ENCODE assay signal across 8 cellular contexts in genomic region chr7:102434039-102434481, GRCh38. TPM values are rescaled to one million over a fixed set of nuclear protein-coding genes. Genes with fewer than 3 reads are reported as not detected.
DNase-seq lines count a peak whose midpoint lies in the region; ATAC-seq and TF ChIP-seq lines count a peak whose summit lies in the region.

No MANE protein-coding gene starts in this region.

- in situ Hi-C loops in brain microvascular endothelial cell (cut with HindIII; ENCODE audit: low pct_ligation_motif_present, low sequenced_read_pairs) = no loop called here

- peak overlapping the region; percentile 76 for H3K4me2 ChIP-seq in DND-41 (ENCODE audit: insufficient read depth, low read length)
- H3K4me2 ChIP-seq in Karpas-422 (ENCODE audit: low read depth, low read length, poor library complexity, severe bottlenecking) = peak overlapping the region; percentile 87

- H3K4me1 ChIP-seq in DND-41 (ENCODE audit: insufficient read depth, low read length) (peaks cover 20% of the 10 kb centered on the region), Karpas-422 (ENCODE audit: low read length) (peaks cover 27% of the 10 kb centered on the region), lung (ENCODE audit: control insufficient read depth in 2 of 2, insufficient read depth in 2 of 2, low read length in 2 of 2) (peaks cover 0 to 14% of the 10 kb centered on the region in 2 donors), urinary bladder (ENCODE audit: insufficient read depth) (no peaks in the 10 kb centered on the region), foreskin keratinocyte (no peaks in the 10 kb centered on the region)

- H3K9me3 ChIP-seq in DND-41 (ENCODE audit: insufficient read depth, low read length, severe bottlenecking) (no peaks in the 10 kb centered on the region), Karpas-422 (ENCODE audit: low read length) (no peaks in the 10 kb centered on the region), lung (ENCODE audit: control insufficient read depth in 2 of 2, insufficient read depth in 1 of 2, low read length in 1 of 2) (no peaks in the 10 kb centered on the region)

- H3K27ac ChIP-seq in DND-41 (ENCODE audit: low read length) (no peak overlapping the region), Karpas-422 (ENCODE audit: low read length) (no peak overlapping the region), brain microvascular endothelial cell (no peak overlapping the region), lung (ENCODE audit: low read depth in 1 of 2, low read length in 1 of 2) (peak overlapping the region in 1 of 2 donors; percentile 60), urinary bladder (ENCODE audit: low read depth) (no peak overlapping the region), foreskin keratinocyte (no peak overlapping the region)

- TF ChIP-seq CTCF in DND-41 (IDR thresholded peaks at IDR 0.05; ENCODE audit: borderline replicate concordance, extremely low read depth, low read length, poor library complexity, severe bottlenecking) (no peak), brain microvascular endothelial cell (IDR thresholded peaks at IDR 0.05; ENCODE audit: low read depth, low read length, missing control alignments) (no peak), lung (IDR thresholded peaks at IDR 0.05; ENCODE audit: control extremely low read depth, extremely low read depth) (no peak), foreskin keratinocyte (conservative IDR thresholded peaks at IDR 0.05) (no peak)

- H3K9ac ChIP-seq in DND-41 (ENCODE audit: low read depth, low read length) (peak overlapping the region; percentile 80), Karpas-422 (ENCODE audit: low read length) (peak overlapping the region; percentile 78)

- H3K79me2 ChIP-seq in DND-41 (ENCODE audit: insufficient read depth, low read length) = no peaks in the 10 kb centered on the region
- H3K79me2 ChIP-seq in Karpas-422 (ENCODE audit: low read length) = no peaks in the 10 kb centered on the region

- H2AFZ ChIP-seq in DND-41 (ENCODE audit: low read depth, low read length) (peak overlapping the region; percentile 71), Karpas-422 (ENCODE audit: low read length) (peak overlapping the region; percentile 50; the same call in 1 of the 2 replicates)

- ATAC-seq in DND-41 (ENCODE audit: insufficient read depth, low read depth) (peak; percentile 40), lung (ENCODE audit: insufficient read depth, low FRiP score) (no peak), foreskin keratinocyte (no peak)

- WGBS in lung, 2 donors = 21 to 25% methylated on average over 9 of the region's 9 CpGs
- 30% methylated on average over 9 of the region's 9 CpGs for WGBS in urinary bladder

- H4K20me1 ChIP-seq in DND-41 (ENCODE audit: insufficient read depth, low read length) (0 out of 2 replicates have a peak, but pooled peaks cover 3% of the 10 kb centered on the region), Karpas-422 (ENCODE audit: insufficient read depth, low read depth, low read length) (no peaks in the 10 kb centered on the region)

- H3K4me3 ChIP-seq in DND-41 (ENCODE audit: low read depth in 1 of 2, low read length in 2 of 2) (peak overlapping the region; percentile 41 to 64; a peak in 3 of 4 replicates), Karpas-422 (ENCODE audit: low read length) (peak overlapping the region; percentile 80), brain microvascular endothelial cell (ENCODE audit: low read depth, low read length) (peak overlapping the region; percentile 71), lung (peak overlapping the region; percentile 78), urinary bladder (ENCODE audit: low read depth, low read length) (peak overlapping the region; percentile 92)

- peak; percentile 36 for DNase-seq in DND-41
- DNase-seq in Karpas-422 = peak; percentile 46
- DNase-seq in brain microvascular endothelial cell = no peak
- no peak for DNase-seq in lung (ENCODE audit: low spot score)
- no peak for DNase-seq in NCI-H446 (lab: John Stamatoyannopoulos, UW)
- no peak for DNase-seq in foreskin keratinocyte
- no peak for DNase-seq in NCI-H1930 (lab: John Stamatoyannopoulos, UW)

- no peaks in the 10 kb centered on the region for H3K9me2 ChIP-seq in Karpas-422 (replicated peaks; ENCODE audit: insufficient read depth, low read length)

- H3K27me3 ChIP-seq in DND-41 (ENCODE audit: insufficient read depth, low read length, poor library complexity) = no peaks in the 10 kb centered on the region
- H3K27me3 ChIP-seq in Karpas-422 (ENCODE audit: low read length) = no peaks in the 10 kb centered on the region
- H3K27me3 ChIP-seq in brain microvascular endothelial cell (replicated peaks) = no peaks in the 10 kb centered on the region
- no peaks in the 10 kb centered on the region for H3K27me3 ChIP-seq in lung (ENCODE audit: control insufficient read depth, insufficient read depth)
- H3K27me3 ChIP-seq in foreskin keratinocyte = no peaks in the 10 kb centered on the region

- H3K36me3 ChIP-seq in DND-41 (ENCODE audit: insufficient read depth, low read length) (no peaks in the 10 kb centered on the region), Karpas-422 (ENCODE audit: insufficient read depth, low read length) (no peaks in the 10 kb centered on the region), brain microvascular endothelial cell (replicated peaks) (peaks cover 5% of the 10 kb centered on the region), lung (ENCODE audit: control insufficient read depth in 2 of 2, insufficient read depth in 2 of 2, low read length in 2 of 2) (peaks cover 0 to under 1% of the 10 kb centered on the region in 2 donors), urinary bladder (ENCODE audit: insufficient read depth) (peaks cover 2% of the 10 kb centered on the region)

RNA-seq across cellular contexts. Expression of gene ORAI2, which starts 0.7 kb away (rescaled TPM):
- 2.8 and 7.8 TPM in 2 replicates for total RNA-seq in Karpas-422 (2014; rRNA removed; shearing (Covaris generic); ENCODE audit: low replicate concordance)
- total RNA-seq in lung (10 to 100 TPM; 15.0 to 39.8 TPM), urinary bladder (11.5 TPM), foreskin keratinocyte (5.6 and 7.5 TPM in 2 replicates)
- polyA plus RNA-seq in lung (10 to 100 TPM in 1 of 2 donors, 1 to 10 TPM in 1; 7.6 to 48.9 TPM), urinary bladder (13.1 TPM), foreskin keratinocyte (3.1 and 3.8 TPM in 2 replicates)

RNA-seq across cellular contexts. Expression of gene ALKBH4, which starts 30.6 kb away (rescaled TPM):
- total RNA-seq in Karpas-422 (2014; rRNA removed; shearing (Covaris generic); ENCODE audit: low replicate concordance) = 3.7 and 11.9 TPM in 2 replicates
- total RNA-seq in lung (10 to 100 TPM; 10.2 to 13.8 TPM), urinary bladder (9.7 TPM), foreskin keratinocyte (9.6 and 9.9 TPM in 2 replicates)
- polyA plus RNA-seq in lung (10 to 100 TPM in 1 of 2 donors, 1 to 10 TPM in 1; 7.9 to 10.3 TPM), urinary bladder (11.8 TPM), foreskin keratinocyte (11.8 and 12.2 TPM in 2 replicates)

RNA-seq across cellular contexts. Expression of gene LRWD1, which starts 30.7 kb away (rescaled TPM):
- 15.2 and 24.9 TPM in 2 replicates for total RNA-seq in Karpas-422 (2014; rRNA removed; shearing (Covaris generic); ENCODE audit: low replicate concordance)
- total RNA-seq in lung (10 to 100 TPM; 23.5 to 28.4 TPM), urinary bladder (8.6 TPM), foreskin keratinocyte (23.3 and 25.0 TPM in 2 replicates)
- polyA plus RNA-seq in lung (10 to 100 TPM; 12.3 to 31.5 TPM), urinary bladder (17.5 TPM), foreskin keratinocyte (22.1 and 24.7 TPM in 2 replicates)

RNA-seq across cellular contexts. Expression of gene PRKRIP1, which starts 37.9 kb away (rescaled TPM):
- total RNA-seq in Karpas-422 (2014; rRNA removed; shearing (Covaris generic); ENCODE audit: low replicate concordance) = 42.7 and 75.4 TPM in 2 replicates
- total RNA-seq in lung (10 to 100 TPM; 21.4 to 29.2 TPM), urinary bladder (15.2 TPM), foreskin keratinocyte (14.2 and 14.5 TPM in 2 replicates)
- polyA plus RNA-seq in lung (10 to 100 TPM; 14.6 to 25.7 TPM), urinary bladder (23.8 TPM), foreskin keratinocyte (18.5 and 18.8 TPM in 2 replicates)

RNA-seq across cellular contexts. Expression of gene POLR2J, which starts 44.7 kb away (rescaled TPM):
- total RNA-seq in Karpas-422 (2014; rRNA removed; shearing (Covaris generic); ENCODE audit: low replicate concordance) = 53.1 and 60.7 TPM in 2 replicates
- 10 to 100 TPM; 10.3 to 45.0 TPM for total RNA-seq in lung
- 100 to 1,000 TPM in 1 of 2 donors, 10 to 100 TPM in 1; 66.2 to 151 TPM for polyA plus RNA-seq in lung
- total RNA-seq in urinary bladder = 12.5 TPM
- 71.3 TPM for polyA plus RNA-seq in urinary bladder
- total RNA-seq in foreskin keratinocyte = 69.9 and 80.2 TPM in 2 replicates
- 114 and 126 TPM in 2 replicates for polyA plus RNA-seq in foreskin keratinocyte

Comparison
In these comparisons a context has a peak if more than half of its experiments do, and no peak if none do; other contexts are left out.
1. DNase-seq: peak in DND-41 (single experiment) and Karpas-422 (single experiment); none in brain microvascular endothelial cell (single experiment), lung (single experiment), NCI-H446 (0 of 2), foreskin keratinocyte (0 of 2) and NCI-H1930 (0 of 2).
2. Peak in every context shown above with its lines, with median percentiles within 50 percentile points of each other: H3K4me3 ChIP-seq.